Comparison of ENCODE assay signal across 24 cellular contexts in genomic region chr12:87467893-87468292, GRCh38.
"Had no signal": no experiment of that assay in that cellular context is flagged by ENCODE, and none has a peak within 500 bp of the region (broad histone marks: within the 10 kb centered on the region; RNA-seq: fewer than 3 reads in every experiment).

No MANE protein-coding gene starts in this region.

- H3K4me3 ChIP-seq: dorsolateral prefrontal cortex, pancreas, sigmoid colon, spleen, thoracic aorta, upper lobe of right lung had no signal

- H3K9me3 ChIP-seq: pancreas, sigmoid colon, spleen, thoracic aorta, upper lobe of right lung had no signal

- H3K4me3 Mint-ChIP-seq: activated CD4-positive, alpha-beta memory T cell treated with anti-CD3 and anti-CD28 coated beads, Interleukin-2, amount 10 ng/mL, durations not matched to agents 7 days and 5 days; activated naive CD4-positive, alpha-beta T cell treated with anti-CD3 and anti-CD28 coated beads for 36 hours; activated T-cell treated with anti-CD3 and anti-CD28 coated beads, Interleukin-2, amount 50 U/mL, for 24 hours; brain; memory B cell; naive thymus-derived CD4-positive, alpha-beta T cell; stimulated activated naive B cell treated with anti-CD40 and anti-IgM and Interleukin-4, amounts not matched to agents 10 μg/mL and 1 μg/mL and 100 μg/mL, for 72 hours had no signal

- H3K4me1 Mint-ChIP-seq: activated CD4-positive, alpha-beta memory T cell treated with anti-CD3 and anti-CD28 coated beads, Interleukin-2, amount 10 ng/mL, durations not matched to agents 7 days and 5 days; memory B cell; naive thymus-derived CD4-positive, alpha-beta T cell; stimulated activated naive B cell treated with anti-CD40 and anti-IgM and Interleukin-4, amounts not matched to agents 10 μg/mL and 1 μg/mL and 100 μg/mL, for 72 hours had no signal

- FAIRE-seq: pancreas had no signal

- H3K27me3 Mint-ChIP-seq: activated CD4-positive, alpha-beta memory T cell treated with anti-CD3 and anti-CD28 coated beads, Interleukin-2, amount 10 ng/mL, durations not matched to agents 7 days and 5 days; activated T-cell treated with anti-CD3 and anti-CD28 coated beads, Interleukin-2, amount 50 U/mL, for 24 hours; brain; memory B cell; naive thymus-derived CD4-positive, alpha-beta T cell; stimulated activated naive B cell treated with anti-CD40 and anti-IgM and Interleukin-4, amounts not matched to agents 10 μg/mL and 1 μg/mL and 100 μg/mL, for 72 hours had no signal

- H3K36me3 ChIP-seq: pancreas, sigmoid colon, spleen, thoracic aorta, upper lobe of right lung had no signal

- H3K9me3 Mint-ChIP-seq: memory B cell had no signal

- H3K27ac Mint-ChIP-seq: activated CD4-positive, alpha-beta memory T cell treated with anti-CD3 and anti-CD28 coated beads, Interleukin-2, amount 10 ng/mL, durations not matched to agents 7 days and 5 days; activated naive CD4-positive, alpha-beta T cell treated with anti-CD3 and anti-CD28 coated beads for 36 hours; activated T-cell treated with anti-CD3 and anti-CD28 coated beads, Interleukin-2, amount 50 U/mL, for 24 hours; activated T-helper 2 cell treated with anti-CD3 and anti-CD28 coated beads, Interferon-gamma antibody, Interleukin-2, Interleukin-4, amounts not matched to agents 10 μg/mL and 5 μg/mL and 100 μg/mL, durations not matched to agents 14 hours and 24 hours and 36 hours; brain; memory B cell; naive thymus-derived CD4-positive, alpha-beta T cell; stimulated activated naive B cell treated with anti-CD40 and anti-IgM and Interleukin-4, amounts not matched to agents 10 μg/mL and 1 μg/mL and 100 μg/mL, for 72 hours had no signal

- ATAC-seq: naive thymus-derived CD4-positive, alpha-beta T cell; pancreas; stimulated activated naive B cell treated with anti-CD40 and anti-IgM and Interleukin-4, amounts not matched to agents 10 μg/mL and 1 μg/mL and 100 μg/mL, for 72 hours; upper lobe of right lung had no signal

- H3K36me3 Mint-ChIP-seq: brain; memory B cell; naive thymus-derived CD4-positive, alpha-beta T cell; stimulated activated naive B cell treated with anti-CD40 and anti-IgM and Interleukin-4, amounts not matched to agents 10 μg/mL and 1 μg/mL and 100 μg/mL, for 72 hours had no signal

- H3K27ac ChIP-seq: dorsolateral prefrontal cortex, epithelial cell of prostate, pancreas, sigmoid colon, spleen, thoracic aorta, upper lobe of right lung had no signal

- DNase-seq: activated CD4-positive, alpha-beta memory T cell treated with anti-CD3 and anti-CD28 coated beads, Interleukin-2, amount 10 ng/mL, durations not matched to agents 7 days and 5 days; activated CD4-positive, alpha-beta T cell treated with anti-CD3 and anti-CD28 coated beads for 48 hours; activated CD4-positive, CD25-positive, alpha-beta regulatory T cell; activated naive CD4-positive, alpha-beta T cell treated with anti-CD3 and anti-CD28 coated beads for 36 hours; activated T-cell treated with anti-CD3 and anti-CD28 coated beads, Interleukin-2, amount 50 U/mL, for 24 hours; anterior cingulate cortex; central memory CD4-positive, alpha-beta T cell; dorsolateral prefrontal cortex; foreskin melanocyte; glutamatergic neuron; hippocampal formation; naive thymus-derived CD4-positive, alpha-beta T cell; pancreas; sigmoid colon; spleen; stimulated activated naive B cell treated with anti-CD40 and anti-IgM and Interleukin-4, amounts not matched to agents 10 μg/mL and 1 μg/mL and 100 μg/mL, for 72 hours; T-helper 1 cell; T-helper 9 cell; upper lobe of right lung had no signal

- H3K27me3 ChIP-seq: dorsolateral prefrontal cortex, pancreas, sigmoid colon, spleen, upper lobe of right lung had no signal

- H3K4me1 ChIP-seq: pancreas, sigmoid colon, spleen, upper lobe of right lung had no signal
